Comparison of ENCODE assay signal across 1 cellular context in the genomic region with DNA sequence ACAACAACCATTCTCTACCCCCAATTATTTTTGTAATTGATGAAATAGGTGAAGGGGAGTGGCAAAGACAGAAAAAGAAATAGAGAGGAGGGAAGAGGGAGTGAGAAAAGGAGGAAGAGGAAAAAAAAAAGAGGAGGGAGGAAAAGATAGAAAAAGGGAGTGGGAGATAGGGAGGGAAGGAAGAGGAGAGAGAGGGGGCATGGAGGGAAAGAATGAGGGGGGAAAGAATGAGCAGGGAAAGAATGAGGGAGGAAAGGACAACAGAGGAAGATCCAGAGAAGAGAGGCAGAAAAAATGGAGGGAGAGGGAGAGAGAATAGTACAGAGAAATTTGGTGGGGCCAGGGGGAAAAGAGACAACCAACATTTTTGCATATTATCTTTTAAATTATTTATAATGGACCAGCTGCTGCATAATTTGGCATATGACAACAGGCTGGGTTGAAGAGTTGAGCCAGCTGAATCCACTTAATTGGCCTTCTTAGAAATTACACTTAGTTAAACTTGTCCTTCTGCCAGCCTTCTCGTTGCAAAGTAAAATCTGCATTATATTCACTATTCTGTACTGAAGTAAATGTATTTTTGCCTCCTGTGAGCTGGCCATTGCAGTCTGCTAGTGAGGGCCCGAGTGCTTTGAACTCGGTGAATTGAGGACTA.
TF ChIP-seq lines count a peak whose summit lies in the region.

No MANE protein-coding gene starts in this region.

TF ChIP-seq in HepG2, 621 proteins besides CTCF, POLR2A, EP300 and RAD21:
- TF ChIP-seq GFI1 (CRISPR knock-in tag; IDR thresholded peaks at IDR 0.05; ENCODE audit: borderline replicate concordance): no peak
- TF ChIP-seq ZNF878 (CRISPR knock-in tag; IDR thresholded peaks at IDR 0.05): no peak
- TF ChIP-seq ZMYM2 (CRISPR knock-in tag; IDR thresholded peaks at IDR 0.05): no peak
- no peak for TF ChIP-seq KAT8 (CRISPR knock-in tag; IDR thresholded peaks at IDR 0.05)
- no peak for TF ChIP-seq ZNF577 (CRISPR knock-in tag; IDR thresholded peaks at IDR 0.05; ENCODE audit: borderline replicate concordance, low read depth)
- TF ChIP-seq MLLT10 (CRISPR knock-in tag; IDR thresholded peaks at IDR 0.05): no peak
- TF ChIP-seq ESRRA (CRISPR knock-in tag; IDR thresholded peaks at IDR 0.05; ENCODE audit: low read depth): no peak
- TF ChIP-seq ZNF530 (CRISPR knock-in tag; IDR thresholded peaks at IDR 0.05; ENCODE audit: low read depth): no peak
- TF ChIP-seq NBN (conservative IDR thresholded peaks at IDR 0.05): 0 out of 2 replicates have a peak, but pooled peaks have one; percentile 18
- TF ChIP-seq, protein P1, sequence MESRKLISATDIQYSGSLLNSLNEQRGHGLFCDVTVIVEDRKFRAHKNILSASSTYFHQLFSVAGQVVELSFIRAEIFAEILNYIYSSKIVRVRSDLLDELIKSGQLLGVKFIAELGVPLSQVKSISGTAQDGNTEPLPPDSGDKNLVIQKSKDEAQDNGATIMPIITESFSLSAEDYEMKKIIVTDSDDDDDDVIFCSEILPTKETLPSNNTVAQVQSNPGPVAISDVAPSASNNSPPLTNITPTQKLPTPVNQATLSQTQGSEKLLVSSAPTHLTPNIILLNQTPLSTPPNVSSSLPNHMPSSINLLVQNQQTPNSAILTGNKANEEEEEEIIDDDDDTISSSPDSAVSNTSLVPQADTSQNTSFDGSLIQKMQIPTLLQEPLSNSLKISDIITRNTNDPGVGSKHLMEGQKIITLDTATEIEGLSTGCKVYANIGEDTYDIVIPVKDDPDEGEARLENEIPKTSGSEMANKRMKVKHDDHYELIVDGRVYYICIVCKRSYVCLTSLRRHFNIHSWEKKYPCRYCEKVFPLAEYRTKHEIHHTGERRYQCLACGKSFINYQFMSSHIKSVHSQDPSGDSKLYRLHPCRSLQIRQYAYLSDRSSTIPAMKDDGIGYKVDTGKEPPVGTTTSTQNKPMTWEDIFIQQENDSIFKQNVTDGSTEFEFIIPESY (CRISPR knock-in tag; IDR thresholded peaks at IDR 0.05): no peak
- TF ChIP-seq ZNF552 (CRISPR knock-in tag; IDR thresholded peaks at IDR 0.05; ENCODE audit: borderline replicate concordance): no peak
- peak; percentile 93 for TF ChIP-seq HNRNPK (IDR thresholded peaks at IDR 0.05; ENCODE audit: low read depth, low read length, poor library complexity, severe bottlenecking)
- no peak for TF ChIP-seq NCOA5 (CRISPR knock-in tag; IDR thresholded peaks at IDR 0.05)
- TF ChIP-seq ZBTB20 (CRISPR knock-in tag; IDR thresholded peaks at IDR 0.05; ENCODE audit: borderline replicate concordance, low read depth): no peak
- TF ChIP-seq JDP2 (CRISPR knock-in tag; IDR thresholded peaks at IDR 0.05; ENCODE audit: borderline replicate concordance): no peak
- TF ChIP-seq HMG20B (CRISPR knock-in tag; conservative IDR thresholded peaks at IDR 0.05): no peak
- no peak for TF ChIP-seq YEATS4 (CRISPR knock-in tag; IDR thresholded peaks at IDR 0.05; ENCODE audit: borderline replicate concordance)
- TF ChIP-seq, protein P2, sequence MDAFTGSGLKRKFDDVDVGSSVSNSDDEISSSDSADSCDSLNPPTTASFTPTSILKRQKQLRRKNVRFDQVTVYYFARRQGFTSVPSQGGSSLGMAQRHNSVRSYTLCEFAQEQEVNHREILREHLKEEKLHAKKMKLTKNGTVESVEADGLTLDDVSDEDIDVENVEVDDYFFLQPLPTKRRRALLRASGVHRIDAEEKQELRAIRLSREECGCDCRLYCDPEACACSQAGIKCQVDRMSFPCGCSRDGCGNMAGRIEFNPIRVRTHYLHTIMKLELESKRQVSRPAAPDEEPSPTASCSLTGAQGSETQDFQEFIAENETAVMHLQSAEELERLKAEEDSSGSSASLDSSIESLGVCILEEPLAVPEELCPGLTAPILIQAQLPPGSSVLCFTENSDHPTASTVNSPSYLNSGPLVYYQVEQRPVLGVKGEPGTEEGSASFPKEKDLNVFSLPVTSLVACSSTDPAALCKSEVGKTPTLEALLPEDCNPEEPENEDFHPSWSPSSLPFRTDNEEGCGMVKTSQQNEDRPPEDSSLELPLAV (CRISPR knock-in tag; conservative IDR thresholded peaks at IDR 0.05; ENCODE audit: low read depth): no peak
- no peak for TF ChIP-seq ZNF274 (CRISPR knock-in tag; IDR thresholded peaks at IDR 0.05)
- TF ChIP-seq MIER2 (CRISPR knock-in tag; IDR thresholded peaks at IDR 0.05): no peak
- TF ChIP-seq, protein P3, sequence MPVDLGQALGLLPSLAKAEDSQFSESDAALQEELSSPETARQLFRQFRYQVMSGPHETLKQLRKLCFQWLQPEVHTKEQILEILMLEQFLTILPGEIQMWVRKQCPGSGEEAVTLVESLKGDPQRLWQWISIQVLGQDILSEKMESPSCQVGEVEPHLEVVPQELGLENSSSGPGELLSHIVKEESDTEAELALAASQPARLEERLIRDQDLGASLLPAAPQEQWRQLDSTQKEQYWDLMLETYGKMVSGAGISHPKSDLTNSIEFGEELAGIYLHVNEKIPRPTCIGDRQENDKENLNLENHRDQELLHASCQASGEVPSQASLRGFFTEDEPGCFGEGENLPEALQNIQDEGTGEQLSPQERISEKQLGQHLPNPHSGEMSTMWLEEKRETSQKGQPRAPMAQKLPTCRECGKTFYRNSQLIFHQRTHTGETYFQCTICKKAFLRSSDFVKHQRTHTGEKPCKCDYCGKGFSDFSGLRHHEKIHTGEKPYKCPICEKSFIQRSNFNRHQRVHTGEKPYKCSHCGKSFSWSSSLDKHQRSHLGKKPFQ (CRISPR knock-in tag; IDR thresholded peaks at IDR 0.05; ENCODE audit: insufficient replicate concordance): no peak
- TF ChIP-seq, protein P4, sequence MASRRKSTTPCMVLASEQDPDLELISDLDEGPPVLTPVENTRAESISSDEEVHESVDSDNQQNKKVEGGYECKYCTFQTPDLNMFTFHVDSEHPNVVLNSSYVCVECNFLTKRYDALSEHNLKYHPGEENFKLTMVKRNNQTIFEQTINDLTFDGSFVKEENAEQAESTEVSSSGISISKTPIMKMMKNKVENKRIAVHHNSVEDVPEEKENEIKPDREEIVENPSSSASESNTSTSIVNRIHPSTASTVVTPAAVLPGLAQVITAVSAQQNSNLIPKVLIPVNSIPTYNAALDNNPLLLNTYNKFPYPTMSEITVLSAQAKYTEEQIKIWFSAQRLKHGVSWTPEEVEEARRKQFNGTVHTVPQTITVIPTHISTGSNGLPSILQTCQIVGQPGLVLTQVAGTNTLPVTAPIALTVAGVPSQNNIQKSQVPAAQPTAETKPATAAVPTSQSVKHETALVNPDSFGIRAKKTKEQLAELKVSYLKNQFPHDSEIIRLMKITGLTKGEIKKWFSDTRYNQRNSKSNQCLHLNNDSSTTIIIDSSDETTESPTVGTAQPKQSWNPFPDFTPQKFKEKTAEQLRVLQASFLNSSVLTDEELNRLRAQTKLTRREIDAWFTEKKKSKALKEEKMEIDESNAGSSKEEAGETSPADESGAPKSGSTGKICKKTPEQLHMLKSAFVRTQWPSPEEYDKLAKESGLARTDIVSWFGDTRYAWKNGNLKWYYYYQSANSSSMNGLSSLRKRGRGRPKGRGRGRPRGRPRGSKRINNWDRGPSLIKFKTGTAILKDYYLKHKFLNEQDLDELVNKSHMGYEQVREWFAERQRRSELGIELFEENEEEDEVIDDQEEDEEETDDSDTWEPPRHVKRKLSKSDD (CRISPR knock-in tag; IDR thresholded peaks at IDR 0.05; ENCODE audit: low read depth): no peak
- no peak for TF ChIP-seq ZFP41 (CRISPR knock-in tag; IDR thresholded peaks at IDR 0.05; ENCODE audit: borderline replicate concordance)
- TF ChIP-seq, protein P5, sequence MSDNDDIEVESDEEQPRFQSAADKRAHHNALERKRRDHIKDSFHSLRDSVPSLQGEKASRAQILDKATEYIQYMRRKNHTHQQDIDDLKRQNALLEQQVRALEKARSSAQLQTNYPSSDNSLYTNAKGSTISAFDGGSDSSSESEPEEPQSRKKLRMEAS (IDR thresholded peaks at IDR 0.05): no peak
- no peak for TF ChIP-seq ZSCAN9 (CRISPR knock-in tag; IDR thresholded peaks at IDR 0.05; ENCODE audit: borderline replicate concordance)
- 0 out of 2 replicates have a peak, but pooled peaks have one; percentile 9 for TF ChIP-seq JUNB (CRISPR knock-in tag; IDR thresholded peaks at IDR 0.05; ENCODE audit: borderline replicate concordance)
- no peak for TF ChIP-seq ZBTB21 (CRISPR knock-in tag; IDR thresholded peaks at IDR 0.05)
- TF ChIP-seq FOXK2 (IDR thresholded peaks at IDR 0.05): 0 out of 2 replicates have a peak, but pooled peaks have one; percentile 50
- peak; percentile 83 for TF ChIP-seq PCBP2 (optimal IDR thresholded peaks at IDR 0.05; ENCODE audit: low read depth, low read length, poor library complexity, severe bottlenecking)
- no peak for TF ChIP-seq HDAC6 (IDR thresholded peaks at IDR 0.05; ENCODE audit: low read depth, low read length)
- TF ChIP-seq ZNF674 (CRISPR knock-in tag; IDR thresholded peaks at IDR 0.05; ENCODE audit: low read depth): no peak
- no peak for TF ChIP-seq MBD4 (IDR thresholded peaks at IDR 0.05; ENCODE audit: borderline replicate concordance, low read length)
- peak; percentile 64 for TF ChIP-seq RBM22 (optimal IDR thresholded peaks at IDR 0.05; ENCODE audit: low read length)
- no peak for TF ChIP-seq ZNF549 (CRISPR knock-in tag; IDR thresholded peaks at IDR 0.05)
- TF ChIP-seq, protein P6, sequence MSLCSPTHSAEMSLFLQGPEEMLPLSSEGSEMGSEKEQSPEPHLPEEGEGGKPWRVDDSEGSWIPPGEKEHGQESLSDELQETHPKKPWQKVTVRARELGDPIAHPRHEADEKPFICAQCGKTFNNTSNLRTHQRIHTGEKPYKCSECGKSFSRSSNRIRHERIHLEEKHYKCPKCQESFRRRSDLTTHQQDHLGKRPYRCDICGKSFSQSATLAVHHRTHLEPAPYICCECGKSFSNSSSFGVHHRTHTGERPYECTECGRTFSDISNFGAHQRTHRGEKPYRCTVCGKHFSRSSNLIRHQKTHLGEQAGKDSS (CRISPR knock-in tag; IDR thresholded peaks at IDR 0.05; ENCODE audit: borderline replicate concordance, low read depth): no peak
TF ChIP-seq in HepG2: peak in this region for 6.
